ENCODE assay signal across 8 cellular contexts in the genomic region with DNA sequence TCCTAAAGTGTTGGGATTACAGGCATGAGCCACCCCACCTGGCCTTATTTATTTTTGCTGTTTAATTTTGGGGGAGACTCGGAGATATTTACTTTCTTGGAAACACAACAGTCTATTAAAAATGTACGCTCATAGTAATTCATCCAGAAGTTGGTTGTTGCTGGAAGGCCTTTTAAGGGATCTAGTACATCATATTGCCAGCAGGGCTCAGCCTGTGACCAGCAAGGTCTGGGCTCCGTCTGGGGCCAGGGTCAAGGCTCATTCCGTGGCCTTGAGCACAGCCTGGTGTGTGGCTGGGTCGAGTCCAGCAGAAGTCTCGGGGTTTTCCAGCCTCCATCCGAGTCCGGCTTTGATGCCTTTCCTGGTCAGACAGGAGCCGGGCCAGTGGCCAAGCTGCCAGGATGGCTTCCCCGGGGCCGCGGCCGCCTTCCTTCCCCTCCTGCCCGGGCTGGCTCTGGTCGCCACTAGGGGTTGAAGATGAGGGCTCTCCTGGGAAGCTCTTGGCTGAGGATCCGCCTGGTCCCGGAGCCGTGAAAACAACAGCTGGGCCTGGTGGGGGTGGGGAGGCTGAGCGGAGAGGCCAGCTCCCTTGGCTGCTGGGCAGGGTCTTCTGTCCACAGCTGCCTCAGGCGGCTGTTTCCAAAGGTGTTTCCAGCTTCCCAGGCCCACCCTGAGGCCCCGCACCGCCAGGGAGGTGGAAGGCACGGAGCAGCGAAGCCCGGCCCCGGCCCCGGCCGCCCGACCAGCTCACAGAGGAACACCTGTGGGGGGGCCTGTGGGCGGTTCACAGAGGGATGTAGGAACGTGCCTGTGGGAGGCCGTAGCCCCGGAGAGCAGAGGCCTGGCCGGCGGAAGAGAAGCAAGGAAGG. TPM values are rescaled to one million over a fixed set of nuclear protein-coding genes. Genes with fewer than 3 reads are reported as not detected.
DNase-seq lines count a peak whose midpoint lies in the region; ATAC-seq and TF ChIP-seq lines count a peak whose summit lies in the region.

No MANE protein-coding gene starts in this region.

- H3K9ac ChIP-seq in iPS-15b (ENCODE audit: low read depth, low read length) (peak overlapping the region; percentile 54), smooth muscle cell (ENCODE audit: low read depth) (peak overlapping the region; percentile 42)

- H3K4me1 ChIP-seq in GM23338 (ENCODE audit: insufficient read depth) (peaks cover 50% of the 10 kb centered on the region), iPS-15b (ENCODE audit: control insufficient read depth, insufficient read depth, low read length) (peaks cover 4% of the 10 kb centered on the region), smooth muscle cell (ENCODE audit: low read depth) (peaks cover 62% of the 10 kb centered on the region)

- no peaks in the 10 kb centered on the region for H3K9me2 ChIP-seq in GM23338 (ENCODE audit: insufficient read depth)

- TF ChIP-seq CTCF in GM23338 (conservative IDR thresholded peaks at IDR 0.05; ENCODE audit: low read depth in 2 of 2) (peak; percentile 9 to 32; a peak in 1 of 4 replicates), astrocyte of the cerebellum (IDR thresholded peaks at IDR 0.05; ENCODE audit: low read depth, low read length, missing control alignments) (peak; percentile 41), smooth muscle cell (IDR thresholded peaks at IDR 0.05; ENCODE audit: borderline replicate concordance, insufficient read depth, poor library complexity, severe bottlenecking) (peak; percentile 12)

- DNase-seq in GM23338 (ENCODE audit: low spot score) (peak; percentile 74), astrocyte of the cerebellum (ENCODE audit: low read depth) (peak; percentile 40), smooth muscle cell (lab: John Stamatoyannopoulos, UW; ENCODE audit: unreplicated experiment) (no peak), cortex of kidney (lab: John Stamatoyannopoulos, UW) (no peak), GM19240 (ENCODE audit: insufficient read length, low spot score) (no peak)

- peak overlapping the region; percentile 48; the same call in 1 of the 2 replicates for H3K27ac Mint-ChIP-seq in GM23338

- peaks cover 10% of the 10 kb centered on the region for H3K9me3 Mint-ChIP-seq in GM23338

- H3K27ac ChIP-seq in GM23338 (ENCODE audit: low read depth), result no peak overlapping the region; the same call in 1 of the 2 replicates
- peak overlapping the region; percentile 89 for H3K27ac ChIP-seq in smooth muscle cell (ENCODE audit: low read depth)

- H3K9me3 ChIP-seq in iPS-15b (ENCODE audit: control insufficient read depth, insufficient read depth, low read length), result no peaks in the 10 kb centered on the region
- no peaks in the 10 kb centered on the region for H3K9me3 ChIP-seq in smooth muscle cell (replicated peaks; ENCODE audit: low read depth)

- H3K4me2 ChIP-seq in GM23338, result peak overlapping the region; percentile 68
- H3K4me2 ChIP-seq in smooth muscle cell, result peak overlapping the region; percentile 97

- peaks cover 4% of the 10 kb centered on the region; the same call in 2 of the 3 replicates for H3K36me3 Mint-ChIP-seq in GM23338 (ENCODE audit: low read depth)

- H3K79me2 ChIP-seq in GM23338 (replicated peaks; ENCODE audit: insufficient read depth) (no peaks in the 10 kb centered on the region), smooth muscle cell (ENCODE audit: low read depth) (no peaks in the 10 kb centered on the region)

- H3K27me3 ChIP-seq in GM23338 (ENCODE audit: insufficient read depth) (no peaks in the 10 kb centered on the region), iPS-15b (ENCODE audit: control insufficient read depth, insufficient read depth, low read length) (no peaks in the 10 kb centered on the region), smooth muscle cell (ENCODE audit: low read depth) (no peaks in the 10 kb centered on the region)

- in situ Hi-C loops in astrocyte of the cerebellum (cut with HindIII; ENCODE audit: low sequenced_read_pairs), result no loop called here

- H3K36me3 ChIP-seq in GM23338 (ENCODE audit: insufficient read depth) (no peaks in the 10 kb centered on the region), iPS-15b (ENCODE audit: control insufficient read depth, insufficient read depth, low read length) (no peaks in the 10 kb centered on the region), smooth muscle cell (ENCODE audit: low read depth) (no peaks in the 10 kb centered on the region)

- WGBS in smooth muscle cell (ENCODE audit: low lambda C conversion rate), result 26% methylated on average over 35 of the region's 35 CpGs

- peaks cover 47% of the 10 kb centered on the region for H3K4me1 Mint-ChIP-seq in GM23338

- H3K4me3 Mint-ChIP-seq in GM23338, result no peak overlapping the region

- 0 out of 2 replicates have a peak overlapping the region, but pooled peaks have one; percentile 28 for H3K4me3 ChIP-seq in GM23338
- H3K4me3 ChIP-seq in astrocyte of the cerebellum (ENCODE audit: low read depth, low read length), result no peak overlapping the region
- no peak overlapping the region for H3K4me3 ChIP-seq in iPS-15b (ENCODE audit: low read depth, low read length)
- peak overlapping the region; percentile 21 for H3K4me3 ChIP-seq in smooth muscle cell

- no peaks in the 10 kb centered on the region for H4K20me1 ChIP-seq in GM23338 (replicated peaks; ENCODE audit: insufficient read depth)
- no peaks in the 10 kb centered on the region for H4K20me1 ChIP-seq in smooth muscle cell (ENCODE audit: low read depth)

- no peak overlapping the region for H2AFZ ChIP-seq in GM23338
- H2AFZ ChIP-seq in smooth muscle cell (ENCODE audit: low read depth), result peak overlapping the region; percentile 31

- H3F3A ChIP-seq in GM23338 (replicated peaks; ENCODE audit: low read depth), result peaks cover 22% of the 10 kb centered on the region
- H3F3A ChIP-seq in smooth muscle cell (ENCODE audit: low read depth), result peaks cover 32% of the 10 kb centered on the region

- H3K27me3 Mint-ChIP-seq in GM23338 (ENCODE audit: insufficient read depth, low read depth, poor library complexity), result peaks cover 24% of the 10 kb centered on the region

- ATAC-seq in GM23338 (peak; percentile 10), HG03097 (IDR thresholded peaks at IDR 0.05; ENCODE audit: low FRiP score, unreplicated experiment) (no peak), GM18870 (IDR thresholded peaks at IDR 0.05; ENCODE audit: unreplicated experiment) (no peak)

TF ChIP-seq in GM23338, 12 proteins besides CTCF, POLR2A, EP300 and RAD21:
- TF ChIP-seq NANOG (IDR thresholded peaks at IDR 0.05; ENCODE audit: borderline replicate concordance) (no peak), CREB1 (CRISPR knock-in tag; IDR thresholded peaks at IDR 0.05; ENCODE audit: low read depth) (no peak), POLR2AphosphoS5 (IDR thresholded peaks at IDR 0.05; ENCODE audit: low read depth) (no peak), JUNB (IDR thresholded peaks at IDR 0.05; ENCODE audit: unreplicated experiment) (no peak), EZH2 (IDR thresholded peaks at IDR 0.05; ENCODE audit: low read depth, unreplicated experiment) (no peak)
TF ChIP-seq in GM23338: peak in this region for 0.

RNA-seq across cellular contexts. Expression of gene VWA1, which starts 5.1 kb away (rescaled TPM):
- total RNA-seq in GM23338 (2014; rRNA removed; shearing (Covaris generic)), result 21.9 and 31.5 TPM in 2 replicates
- polyA plus RNA-seq in GM23338 (2016; fragmentation: Nextera tagmentation; extraction: Ambion mirVana) (7.2 and 7.9 TPM in 2 replicates), smooth muscle cell (79.2 and 156 TPM in 2 replicates)
- total RNA-seq in smooth muscle cell, result 25.1 and 29.5 TPM in 2 replicates

RNA-seq across cellular contexts. Expression of gene ANKRD65, which starts 9.3 kb away (rescaled TPM):
- total RNA-seq in GM23338 (2014; rRNA removed; shearing (Covaris generic)), result 1.7 and 1.8 TPM in 2 replicates
- polyA plus RNA-seq in GM23338 (2016; fragmentation: Nextera tagmentation; extraction: Ambion mirVana), result 1.6 and 2.6 TPM in 2 replicates
- 5.3 and 10.1 TPM in 2 replicates for total RNA-seq in smooth muscle cell
- polyA plus RNA-seq in smooth muscle cell, result 6.1 and 30.1 TPM in 2 replicates

RNA-seq across cellular contexts. Expression of gene ATAD3C, which starts 19.1 kb away (rescaled TPM):
- total RNA-seq in GM23338 (2014; rRNA removed; shearing (Covaris generic)), result 0.45 and 1.2 TPM in 2 replicates
- polyA plus RNA-seq in GM23338 (2016; fragmentation: Nextera tagmentation; extraction: Ambion mirVana) (1.1 and 1.3 TPM in 2 replicates), smooth muscle cell (0.86 and 2.6 TPM in 2 replicates)
- 0.09 and 0.40 TPM in 2 replicates for total RNA-seq in smooth muscle cell

RNA-seq across cellular contexts. Expression of gene MRPL20, which starts 23.3 kb away (rescaled TPM):
- total RNA-seq in GM23338 (2014; rRNA removed; shearing (Covaris generic)), result 158 and 173 TPM in 2 replicates
- polyA plus RNA-seq in GM23338 (2016; fragmentation: Nextera tagmentation; extraction: Ambion mirVana) (319 and 344 TPM in 2 replicates), smooth muscle cell (147 and 161 TPM in 2 replicates)
- 99.0 and 99.6 TPM in 2 replicates for total RNA-seq in smooth muscle cell

RNA-seq across cellular contexts. Expression of gene CCNL2, which starts 31.2 kb away (rescaled TPM):
- total RNA-seq in GM23338 (2014; rRNA removed; shearing (Covaris generic)), result 146 and 147 TPM in 2 replicates
- polyA plus RNA-seq in GM23338 (2016; fragmentation: Nextera tagmentation; extraction: Ambion mirVana), result 99.4 and 115 TPM in 2 replicates
- 172 and 180 TPM in 2 replicates for total RNA-seq in smooth muscle cell
- polyA plus RNA-seq in smooth muscle cell, result 144 and 226 TPM in 2 replicates

Comparison
In these comparisons a context has a peak if more than half of its experiments do, and no peak if none do; other contexts are left out.
1. DNase-seq: peak in GM23338 (single experiment) and astrocyte of the cerebellum (single experiment); none in smooth muscle cell (single experiment), cortex of kidney (single experiment) and GM19240 (single experiment).
2. H3K4me3 ChIP-seq: peak in GM23338 (single experiment) and smooth muscle cell (single experiment); none in astrocyte of the cerebellum (single experiment) and iPS-15b (single experiment).
3. Peak in every context shown above with its lines, with median percentiles within 50 percentile points of each other: CTCF ChIP-seq.